Comparison of ENCODE assay signal across 8 cellular contexts in genomic region chr6:83615025-83615999, GRCh38.
DNase-seq lines count a peak whose midpoint lies in the region; ATAC-seq and TF ChIP-seq lines count a peak whose summit lies in the region.

No MANE protein-coding gene starts in this region.

- no TSS peak for BruUV-seq in mammary epithelial cell (replicated peaks; lab: Mats Ljungman, UMichigan)

- H3K36me3 ChIP-seq in cardiac muscle cell (no peaks in the 10 kb centered on the region), mammary epithelial cell (ENCODE audit: insufficient read depth, low read length) (no peaks in the 10 kb centered on the region)

- H3K27me3 ChIP-seq in cardiac muscle cell (no peaks in the 10 kb centered on the region), mammary epithelial cell (ENCODE audit: insufficient read depth, low read length) (peaks cover 2% of the 10 kb centered on the region)

- peak; percentile 69 for TF ChIP-seq CTCF in cardiac muscle cell (IDR thresholded peaks at IDR 0.05; ENCODE audit: low read depth, low read length)
- peak; percentile 48 to 61 for TF ChIP-seq CTCF in mammary epithelial cell (conservative IDR thresholded peaks at IDR 0.05 in 1 of 2, IDR thresholded peaks at IDR 0.05 in 1 of 2; ENCODE audit: extremely low read depth in 1 of 2, insufficient read depth in 1 of 2, low read depth in 1 of 2, low read length in 2 of 2)

- no peak overlapping the region for H3K9ac ChIP-seq in mammary epithelial cell (ENCODE audit: insufficient read depth, low read length)

- H3K9me3 ChIP-seq in cardiac muscle cell (ENCODE audit: low read depth), result no peaks in the 10 kb centered on the region
- H3K9me3 ChIP-seq in mammary epithelial cell (replicated peaks; ENCODE audit: insufficient read depth, low read length), result no peaks in the 10 kb centered on the region

- intact Hi-C loops in left cardiac atrium (cut with DNase I), result no loop called here
- intact Hi-C loops in mammary epithelial cell (cut with micrococcal nuclease), result loop anchor here (2.0 kb wide), 1 partner anchor 611 kb away; the partner anchor contains the start of gene CEP162

- H3K79me2 ChIP-seq in mammary epithelial cell (ENCODE audit: insufficient read depth, low read length), result no peaks in the 10 kb centered on the region

- H3K27ac ChIP-seq in cardiac muscle cell (peak overlapping the region; percentile 30), mammary epithelial cell (ENCODE audit: insufficient read depth, low read depth, low read length) (no peak overlapping the region)

- no peak overlapping the region for H2AFZ ChIP-seq in mammary epithelial cell (ENCODE audit: low read depth, low read length)

- in situ Hi-C loops in mammary epithelial cell (cut with MboI; ENCODE audit: low sequenced_read_pairs in 2 of 2), result loop anchor here in 1 of 2 donors (25.0 kb wide), 1 partner anchor 622 kb away; the partner anchor contains the start of gene CEP162

- H3K4me1 ChIP-seq in cardiac muscle cell (ENCODE audit: low read depth) (no peaks in the 10 kb centered on the region), mammary epithelial cell (ENCODE audit: insufficient read depth, low read length) (no peaks in the 10 kb centered on the region)

- dilution Hi-C loops in mammary epithelial cell (cut with HindIII; ENCODE audit: low sequenced_read_pairs), result no loop called here

- H3K4me2 ChIP-seq in mammary epithelial cell (ENCODE audit: insufficient read depth, low read depth, low read length), result no peak overlapping the region

- 77% methylated on average over 6 of the region's 6 CpGs for WGBS in mammary epithelial cell (ENCODE audit: low coverage, missing lambda C conversion rate)

- peak; percentile 59 to 61 for DNase-seq in cardiac muscle cell (ENCODE audit: low read depth in 1 of 2, low spot score in 1 of 2)
- no peak for DNase-seq in left cardiac atrium
- DNase-seq in NCI-H526 (lab: John Stamatoyannopoulos, UW), result peak; percentile 2 to 63
- DNase-seq in mammary epithelial cell, result peak; percentile 12
- peak; percentile 45 for DNase-seq in myocyte (ENCODE audit: low read depth)

- CTCF ChIA-PET in mammary epithelial cell (lab: Charles Lee; ENCODE audit: low non-redundant PET), result interaction anchor here (0.6 to 1.2 kb wide), 5 partner anchors 23 to 1107 kb away, joined by 3 to 9 read pairs (median 4); partner anchors contain the start of genes CEP162 and CYB5R4

- ATAC-seq in left cardiac atrium, result no peak
- ATAC-seq in HG02884 (IDR thresholded peaks at IDR 0.05; ENCODE audit: unreplicated experiment), result peak; percentile 69
- no peak for ATAC-seq in HG02623 (IDR thresholded peaks at IDR 0.05; ENCODE audit: unreplicated experiment)
- ATAC-seq in HG03571 (IDR thresholded peaks at IDR 0.05; ENCODE audit: unreplicated experiment), result no peak

- H4K20me1 ChIP-seq in mammary epithelial cell (ENCODE audit: insufficient read depth, low read length), result no peaks in the 10 kb centered on the region

- H3K4me3 ChIP-seq in cardiac muscle cell, result no peak overlapping the region
- H3K4me3 ChIP-seq in mammary epithelial cell (replicated peaks in 1 of 3; ENCODE audit: insufficient read depth in 1 of 3, low read depth in 2 of 3, low read length in 3 of 3), result no peak overlapping the region
